37 cellular contexts compared by ENCODE assay signal in the genomic region with DNA sequence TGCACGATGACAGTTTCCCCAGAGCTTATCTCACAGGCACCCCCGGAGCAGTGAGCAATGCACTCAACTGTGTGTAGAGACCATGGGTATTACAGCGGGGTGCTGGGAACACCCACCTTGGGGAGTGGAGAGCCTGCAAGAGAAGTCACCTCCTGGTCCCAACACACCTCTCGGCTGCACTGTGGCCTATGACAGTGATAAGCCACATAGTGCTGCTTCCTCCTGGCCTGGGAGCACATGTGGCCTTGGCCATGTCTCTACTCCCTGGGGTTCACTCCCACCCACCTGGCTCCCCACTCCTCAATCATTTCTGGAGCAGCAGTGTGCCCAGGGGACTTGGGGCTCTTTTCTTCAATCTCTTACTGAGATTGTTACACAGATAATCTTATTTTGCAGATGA.
"Had no signal": no experiment of that assay in that cellular context is flagged by ENCODE, and none has a peak within 500 bp of the region (broad histone marks: within the 10 kb centered on the region; RNA-seq: fewer than 3 reads in every experiment).

No MANE protein-coding gene starts in this region.

- H3K27me3 ChIP-seq: adrenal gland, body of pancreas, brain microvascular endothelial cell, breast epithelium had no signal

- H3K4me1 Mint-ChIP-seq: activated B cell treated with CpG ODN at 0.5 μM for 24 hours; activated CD4-positive, alpha-beta T cell treated with anti-CD3 and anti-CD28 coated beads, Interleukin-2, amount 10 ng/mL, durations not matched to agents 24 days and 14 days; activated naive CD8-positive, alpha-beta T cell treated with anti-CD3 and anti-CD28 coated beads for 36 hours; activated T-helper 17 cell treated with anti-CD3 and anti-CD28 coated beads, Interleukin-2, amount 50 U/mL, for 72 hours had no signal

- ATAC-seq: activated CD8-positive, alpha-beta T cell treated with anti-CD3 and anti-CD28 coated beads for 36 hours; activated naive CD4-positive, alpha-beta T cell treated with anti-CD3 and anti-CD28 coated beads, Interleukin-2, amount 50 U/mL, for 72 hours; activated T-cell treated with anti-CD3 and anti-CD28 coated beads, Interleukin-2, amount 50 U/mL, for 4 hours; activated T-cell treated with anti-CD3 and anti-CD28 coated beads, Interleukin-2, amount 50 U/mL, for 72 hours; activated T-helper 17 cell treated with anti-CD3 and anti-CD28 coated beads, Interleukin-2, amount 50 U/mL, for 72 hours; body of pancreas had no signal

- H3K36me3 ChIP-seq: adrenal gland, brain microvascular endothelial cell, breast epithelium had no signal

- H3K27ac ChIP-seq: body of pancreas, brain microvascular endothelial cell, breast epithelium, VCaP had no signal

- H3K27ac Mint-ChIP-seq: activated B cell treated with CpG ODN at 0.5 μM for 24 hours; activated CD4-positive, alpha-beta memory T cell treated with anti-CD3 and anti-CD28 coated beads for 36 hours; activated CD4-positive, alpha-beta T cell treated with anti-CD3 and anti-CD28 coated beads, Interleukin-2, amount 10 ng/mL, durations not matched to agents 24 days and 14 days; activated CD8-positive, alpha-beta T cell treated with anti-CD3 and anti-CD28 coated beads for 36 hours; activated naive CD4-positive, alpha-beta T cell treated with anti-CD3 and anti-CD28 coated beads for 36 hours; activated naive CD4-positive, alpha-beta T cell treated with anti-CD3 and anti-CD28 coated beads, Interleukin-2, amount 50 U/mL, for 72 hours; activated naive CD8-positive, alpha-beta T cell treated with anti-CD3 and anti-CD28 coated beads for 36 hours; activated T-cell treated with anti-CD3 and anti-CD28 coated beads, Interleukin-2, amount 50 U/mL, for 72 hours; activated T-helper 1 cell treated with anti-CD3 and anti-CD28 coated beads, Interleukin-12 subunit alpha, Interleukin-12 subunit beta, Interleukin-2, Interleukin-4 antibody, amounts not matched to agents 30 ng/mL and 10 ng/mL and 1 ng/mL, durations not matched to agents 14 hours and 24 hours and 36 hours; activated T-helper 17 cell treated with anti-CD3 and anti-CD28 coated beads, Interleukin-2, amount 50 U/mL, for 72 hours; T-helper 1 cell treated with Interleukin-12 subunit alpha and Interleukin-12 subunit beta and Interleukin-4 antibody, amounts not matched to agents 30 μg/mL and 1 μg/mL, for 36 hours; T-helper 2 cell treated with Interferon-gamma antibody and Interleukin-4, amounts not matched to agents 5 μg/mL and 100 μg/mL, for 36 hours had no signal

- H3K4me3 ChIP-seq: adrenal gland, body of pancreas, breast epithelium had no signal

- H3K9me3 Mint-ChIP-seq: activated B cell treated with CpG ODN at 0.5 μM for 24 hours; activated CD4-positive, alpha-beta memory T cell treated with anti-CD3 and anti-CD28 coated beads for 36 hours; activated CD4-positive, alpha-beta T cell treated with anti-CD3 and anti-CD28 coated beads, Interleukin-2, amount 10 ng/mL, durations not matched to agents 24 days and 14 days; activated CD8-positive, alpha-beta T cell treated with anti-CD3 and anti-CD28 coated beads for 36 hours; activated naive CD4-positive, alpha-beta T cell treated with anti-CD3 and anti-CD28 coated beads for 36 hours; activated naive CD4-positive, alpha-beta T cell treated with anti-CD3 and anti-CD28 coated beads, Interleukin-2, amount 50 U/mL, for 72 hours; activated naive CD8-positive, alpha-beta T cell treated with anti-CD3 and anti-CD28 coated beads for 36 hours; activated T-cell treated with anti-CD3 and anti-CD28 coated beads, Interleukin-2, amount 50 U/mL, for 4 hours; activated T-helper 1 cell treated with anti-CD3 and anti-CD28 coated beads, Interleukin-12 subunit alpha, Interleukin-12 subunit beta, Interleukin-2, Interleukin-4 antibody, amounts not matched to agents 30 ng/mL and 10 ng/mL and 1 ng/mL, durations not matched to agents 14 hours and 24 hours and 36 hours; activated T-helper 17 cell treated with anti-CD3 and anti-CD28 coated beads, Interleukin-2, amount 50 U/mL, for 72 hours; T-helper 1 cell treated with Interleukin-12 subunit alpha and Interleukin-12 subunit beta and Interleukin-4 antibody, amounts not matched to agents 30 μg/mL and 1 μg/mL, for 36 hours; T-helper 2 cell treated with Interferon-gamma antibody and Interleukin-4, amounts not matched to agents 5 μg/mL and 100 μg/mL, for 36 hours had no signal

- DNase-seq: activated B cell treated with CpG ODN at 0.5 μM for 24 hours; activated CD4-positive, alpha-beta memory T cell treated with anti-CD3 and anti-CD28 coated beads for 36 hours; activated CD4-positive, alpha-beta T cell treated with anti-CD3 and anti-CD28 coated beads for 4 hours; activated CD4-positive, alpha-beta T cell treated with anti-CD3 and anti-CD28 coated beads, Interleukin-2, amount 10 ng/mL, durations not matched to agents 24 days and 14 days; activated CD4-positive, alpha-beta T cell treated with anti-CD3 and anti-CD28 coated beads, Interleukin-2, amount 50 U/mL, for 1 hour; activated CD4-positive, alpha-beta T cell treated with anti-CD3 and anti-CD28 coated beads, Interleukin-2, amount 50 U/mL, for 4 hours; activated CD4-positive, CD25-positive, alpha-beta regulatory T cell treated with anti-CD3 and anti-CD28 coated beads, Interleukin-2, amount 50 U/mL, for 72 hours; activated CD8-positive, alpha-beta memory T cell treated with anti-CD3 and anti-CD28 coated beads, Interleukin-2, amount 50 U/mL, for 4 hours; activated CD8-positive, alpha-beta T cell treated with anti-CD3 and anti-CD28 coated beads for 36 hours; activated effector memory CD4-positive, alpha-beta T cell treated with anti-CD3 and anti-CD28 coated beads, Interleukin-2, amount 50 U/mL, for 16 hours; activated gamma-delta T cell treated with Interleukin-2 at 50 U/mL for 16 hours; activated naive CD4-positive, alpha-beta T cell; activated naive CD4-positive, alpha-beta T cell treated with anti-CD3 and anti-CD28 coated beads for 36 hours; activated naive CD4-positive, alpha-beta T cell treated with anti-CD3 and anti-CD28 coated beads, Interleukin-2, amount 50 U/mL, for 16 hours; activated naive CD8-positive, alpha-beta T cell treated with anti-CD3 and anti-CD28 coated beads for 36 hours; activated T-cell treated with anti-CD3 and anti-CD28 coated beads for 4 hours; activated T-cell treated with anti-CD3 and anti-CD28 coated beads, Interleukin-2, amount 50 U/mL, for 1 hour; activated T-cell treated with anti-CD3 and anti-CD28 coated beads, Interleukin-2, amount 50 U/mL, for 4 hours; activated T-cell treated with anti-CD3 and anti-CD28 coated beads, Interleukin-2, amount 50 U/mL, for 72 hours; adrenal gland; amniotic stem cell; aorta; body of pancreas; brain microvascular endothelial cell; central memory CD4-positive, alpha-beta T cell; T-helper 1 cell; T-helper 2 cell; T-helper 9 cell had no signal

- H3K9me3 ChIP-seq: adrenal gland, body of pancreas, breast epithelium had no signal

- H3K4me3 Mint-ChIP-seq: activated B cell treated with CpG ODN at 0.5 μM for 24 hours; activated CD4-positive, alpha-beta memory T cell treated with anti-CD3 and anti-CD28 coated beads for 36 hours; activated CD4-positive, alpha-beta T cell treated with anti-CD3 and anti-CD28 coated beads, Interleukin-2, amount 10 ng/mL, durations not matched to agents 24 days and 14 days; activated CD8-positive, alpha-beta T cell treated with anti-CD3 and anti-CD28 coated beads for 36 hours; activated naive CD4-positive, alpha-beta T cell treated with anti-CD3 and anti-CD28 coated beads for 36 hours; activated naive CD8-positive, alpha-beta T cell treated with anti-CD3 and anti-CD28 coated beads for 36 hours; activated T-cell treated with anti-CD3 and anti-CD28 coated beads, Interleukin-2, amount 50 U/mL, for 4 hours; activated T-cell treated with anti-CD3 and anti-CD28 coated beads, Interleukin-2, amount 50 U/mL, for 72 hours; activated T-helper 1 cell treated with anti-CD3 and anti-CD28 coated beads, Interleukin-12 subunit alpha, Interleukin-12 subunit beta, Interleukin-2, Interleukin-4 antibody, amounts not matched to agents 30 ng/mL and 10 ng/mL and 1 ng/mL, durations not matched to agents 14 hours and 24 hours and 36 hours; activated T-helper 17 cell treated with anti-CD3 and anti-CD28 coated beads, Interleukin-2, amount 50 U/mL, for 72 hours; T-helper 1 cell treated with Interleukin-12 subunit alpha and Interleukin-12 subunit beta and Interleukin-4 antibody, amounts not matched to agents 30 μg/mL and 1 μg/mL, for 36 hours; T-helper 2 cell treated with Interferon-gamma antibody and Interleukin-4, amounts not matched to agents 5 μg/mL and 100 μg/mL, for 36 hours had no signal

- H3K4me1 ChIP-seq: body of pancreas, breast epithelium had no signal

- H3K27me3 Mint-ChIP-seq: activated B cell treated with CpG ODN at 0.5 μM for 24 hours; activated CD4-positive, alpha-beta memory T cell treated with anti-CD3 and anti-CD28 coated beads for 36 hours; activated CD4-positive, alpha-beta T cell treated with anti-CD3 and anti-CD28 coated beads, Interleukin-2, amount 10 ng/mL, durations not matched to agents 24 days and 14 days; activated CD8-positive, alpha-beta T cell treated with anti-CD3 and anti-CD28 coated beads for 36 hours; activated naive CD8-positive, alpha-beta T cell treated with anti-CD3 and anti-CD28 coated beads for 36 hours had no signal

- FAIRE-seq: astrocyte, TTC549 had no signal

- H3K36me3 Mint-ChIP-seq: activated CD4-positive, alpha-beta memory T cell treated with anti-CD3 and anti-CD28 coated beads for 36 hours; activated naive CD4-positive, alpha-beta T cell treated with anti-CD3 and anti-CD28 coated beads, Interleukin-2, amount 50 U/mL, for 72 hours; activated naive CD8-positive, alpha-beta T cell treated with anti-CD3 and anti-CD28 coated beads for 36 hours had no signal
